In genomic region chr17:81537856-81538555, GRCh38 we compare ENCODE assay signal across 10 cellular contexts. TPM values are rescaled to one million over a fixed set of nuclear protein-coding genes. Genes with fewer than 3 reads are reported as not detected.
DNase-seq lines count a peak whose midpoint lies in the region; TF ChIP-seq lines count a peak whose summit lies in the region.
"Had no signal": no experiment of that assay in that cellular context is flagged by ENCODE, and none has a peak within 500 bp of the region (broad histone marks: within the 10 kb centered on the region; RNA-seq: fewer than 3 reads in every experiment).

No MANE protein-coding gene starts in this region.

- H3K27me3 ChIP-seq in PC-9 (ENCODE audit: insufficient read depth, low read depth) (no peaks in the 10 kb centered on the region), vagina (no peaks in the 10 kb centered on the region)

- H2AFZ ChIP-seq in PC-9 = no peak overlapping the region

- peaks cover 34% of the 10 kb centered on the region for H3K27me3 Mint-ChIP-seq in neural crest cell (ENCODE audit: low read depth)

- H3K9me3 Mint-ChIP-seq in neural crest cell = peaks cover 3% of the 10 kb centered on the region

- no peaks in the 10 kb centered on the region for H3K9me3 ChIP-seq in PC-9 (ENCODE audit: insufficient read depth, low read depth)
- no peaks in the 10 kb centered on the region for H3K9me3 ChIP-seq in vagina
- H3K9me3 ChIP-seq: suprapubic skin had no signal

- H3K36me3 ChIP-seq in PC-9 (ENCODE audit: low read depth) (no peaks in the 10 kb centered on the region), vagina (peaks cover 0 to 25% of the 10 kb centered on the region in 2 donors)

- H3K4me2 ChIP-seq in PC-9 = no peak overlapping the region

- DNase-seq in DMS153 treated with DMSO at 0.1 percent for 48 hours (lab: John Stamatoyannopoulos, UW; ENCODE audit: unreplicated experiment) = peak; percentile 64
- DNase-seq in NCI-H1694 (lab: John Stamatoyannopoulos, UW) = peak; percentile 77
- no peak for DNase-seq in PC-9
- DNase-seq in neural crest cell (ENCODE audit: low read depth, low spot score) = no peak
- no peak for DNase-seq in vagina (ENCODE audit: extremely low spot score in 2 of 2)
- no peak for DNase-seq in caudate nucleus (lab: John Stamatoyannopoulos, UW)
- DNase-seq in HUDEP-2 (lab: John Stamatoyannopoulos, UW; ENCODE audit: unreplicated experiment in 76 of 76) = no peak
- no peak for DNase-seq in A172 (ENCODE audit: low spot score)

- TF ChIP-seq POLR2A in vagina (IDR thresholded peaks at IDR 0.05) = no peak

- no peaks in the 10 kb centered on the region for H3K79me2 ChIP-seq in PC-9 (ENCODE audit: low read depth)

- TF ChIP-seq CTCF in PC-9 (conservative IDR thresholded peaks at IDR 0.05) = 0 out of 2 replicates have a peak, but pooled peaks have one; percentile 12
- TF ChIP-seq CTCF in neural crest cell (conservative IDR thresholded peaks at IDR 0.05) = no peak
- no peak for TF ChIP-seq CTCF in vagina (IDR thresholded peaks at IDR 0.05)

- H3K36me3 Mint-ChIP-seq in neural crest cell (ENCODE audit: low read depth) = no peaks in the 10 kb centered on the region

- intact Hi-C loops in PC-9 (cut with micrococcal nuclease; ENCODE audit: unreplicated experiment) (no loop called here), vagina (cut with DNase I) (no loop called here)

- H3K4me3 Mint-ChIP-seq in neural crest cell = peak overlapping the region; percentile 80

- BruUV-seq in PC-9 (replicated peaks; lab: Mats Ljungman, UMichigan) = no TSS peak

- no peaks in the 10 kb centered on the region for H3F3A ChIP-seq in PC-9 (ENCODE audit: insufficient read depth, low read depth)

- H3K4me3 ChIP-seq in PC-9 (no peak overlapping the region), vagina (no peak overlapping the region)
- H3K4me3 ChIP-seq: suprapubic skin had no signal

- no peak overlapping the region for H3K27ac ChIP-seq in PC-9
- H3K27ac ChIP-seq in vagina = no peak overlapping the region
- no peak overlapping the region for H3K27ac ChIP-seq in caudate nucleus (ENCODE audit: low read depth, low read length)
- H3K27ac ChIP-seq: epithelial cell of prostate, suprapubic skin had no signal

- CTCF ChIA-PET in PC-9 (lab: Charles Lee) = no interaction called here

- POLR2A ChIA-PET in PC-9 (lab: Charles Lee; ENCODE audit: unreplicated experiment) = interaction anchor here (0.6 kb wide), 1 partner anchor 11 kb away, joined by 5 read pairs; no protein-coding TSS in a partner anchor

- no peaks in the 10 kb centered on the region for H3K9me2 ChIP-seq in PC-9 (ENCODE audit: insufficient read depth)

- no peak overlapping the region for H3K27ac Mint-ChIP-seq in neural crest cell (ENCODE audit: unreplicated experiment)

- H3K4me1 Mint-ChIP-seq in neural crest cell = peaks cover 8% of the 10 kb centered on the region

- H3K4me1 ChIP-seq in PC-9 (replicated peaks; ENCODE audit: insufficient read depth) (no peaks in the 10 kb centered on the region), vagina (peaks cover 19% of the 10 kb centered on the region)

- no peaks in the 10 kb centered on the region for H4K20me1 ChIP-seq in PC-9 (ENCODE audit: insufficient read depth)

RNA-seq across cellular contexts. Expression of gene FSCN2, which starts 9.8 kb away (rescaled TPM):
- total RNA-seq in PC-9 (2021) = 4.3 and 11.5 TPM in 2 replicates
- 0.43 and 0.56 TPM in 2 replicates for total RNA-seq in neural crest cell
- total RNA-seq in vagina = 6.6 TPM
- total RNA-seq in A172 (2014; rRNA removed; shearing (Covaris generic)) = 0.81 and 1.7 TPM in 2 replicates

RNA-seq across cellular contexts. Expression of gene FAAP100, which starts 14.1 kb away (rescaled TPM):
- 34.0 and 43.8 TPM in 2 replicates for total RNA-seq in PC-9 (2021)
- 45.0 and 48.3 TPM in 2 replicates for total RNA-seq in neural crest cell
- total RNA-seq in vagina = 21.4 TPM
- 29.7 and 39.9 TPM in 2 replicates for total RNA-seq in A172 (2014; rRNA removed; shearing (Covaris generic))

RNA-seq across cellular contexts. Expression of gene ACTG1, which starts 25.4 kb away (rescaled TPM):
- 3,629 and 4,502 TPM in 2 replicates for total RNA-seq in PC-9 (2021)
- 4,235 and 4,315 TPM in 2 replicates for total RNA-seq in neural crest cell
- total RNA-seq in vagina = 2,441 TPM
- 5,134 and 6,456 TPM in 2 replicates for total RNA-seq in A172 (2014; rRNA removed; shearing (Covaris generic))

Comparison
In these comparisons a context has a peak if more than half of its experiments do, and no peak if none do; other contexts are left out.
1. DNase-seq: peak in DMS153 treated with DMSO at 0.1 percent for 48 hours (single experiment) and NCI-H1694 (single experiment); none in PC-9 (0 of 2), neural crest cell (single experiment), vagina (0 of 2), caudate nucleus (0 of 61), HUDEP-2 (0 of 76) and A172 (single experiment).